Comparison of ENCODE assay signal across 32 cellular contexts in genomic region chr2:52294628-52295027, GRCh38.
"Had no signal": no experiment of that assay in that cellular context is flagged by ENCODE, and none has a peak within 500 bp of the region (broad histone marks: within the 10 kb centered on the region; RNA-seq: fewer than 3 reads in every experiment).

No MANE protein-coding gene starts in this region.

- H3K9me3 Mint-ChIP-seq: activated T-helper 1 cell treated with anti-CD3 and anti-CD28 coated beads, Interleukin-12 subunit alpha, Interleukin-12 subunit beta, Interleukin-2, Interleukin-4 antibody, amounts not matched to agents 30 ng/mL and 10 ng/mL and 1 ng/mL, durations not matched to agents 14 hours and 24 hours and 36 hours had no signal

- H3K4me1 ChIP-seq: adrenal gland, ascending aorta, breast epithelium, colonic mucosa, esophagus squamous epithelium, gastrocnemius medialis, heart left ventricle had no signal

- H3K27me3 Mint-ChIP-seq: activated B cell treated with CpG ODN at 0.5 μM for 24 hours; activated CD8-positive, alpha-beta T cell treated with anti-CD3 and anti-CD28 coated beads for 36 hours; activated naive CD4-positive, alpha-beta T cell treated with anti-CD3 and anti-CD28 coated beads, Interleukin-2, amount 50 U/mL, for 24 hours; activated naive CD8-positive, alpha-beta T cell treated with anti-CD3 and anti-CD28 coated beads for 36 hours; activated naive CD8-positive, alpha-beta T cell treated with anti-CD3 and anti-CD28 coated beads, Interleukin-2, amount 50 U/mL, for 24 hours; brain had no signal

- H3K27ac ChIP-seq: adrenal gland, ascending aorta, breast epithelium, cardiac muscle cell, colonic mucosa, epithelial cell of prostate, esophagus squamous epithelium, gastrocnemius medialis, heart left ventricle, VCaP had no signal

- DNase-seq: activated B cell treated with CpG ODN at 0.5 μM for 24 hours; activated CD4-positive, alpha-beta T cell treated with anti-CD3 and anti-CD28 coated beads for 48 hours; activated CD4-positive, alpha-beta T cell treated with anti-CD3 and anti-CD28 coated beads, Interleukin-2, amount 50 U/mL, for 1 hour; activated CD4-positive, alpha-beta T cell treated with anti-CD3 and anti-CD28 coated beads, Interleukin-2, amount 50 U/mL, for 48 hours; activated CD8-positive, alpha-beta memory T cell treated with anti-CD3 and anti-CD28 coated beads for 24 hours; activated CD8-positive, alpha-beta T cell treated with anti-CD3 and anti-CD28 coated beads for 36 hours; activated effector memory CD4-positive, alpha-beta T cell treated with anti-CD3 and anti-CD28 coated beads, Interleukin-2, amount 50 U/mL, for 16 hours; activated naive CD4-positive, alpha-beta T cell treated with anti-CD3 and anti-CD28 coated beads for 36 hours; activated naive CD8-positive, alpha-beta T cell treated with anti-CD3 and anti-CD28 coated beads for 36 hours; activated naive CD8-positive, alpha-beta T cell treated with anti-CD3 and anti-CD28 coated beads, Interleukin-2, amount 50 U/mL, for 24 hours; activated T-cell treated with anti-CD3 and anti-CD28 coated beads, Interleukin-2, amount 50 U/mL, for 1 hour; activated T-cell treated with anti-CD3 and anti-CD28 coated beads, Interleukin-2, amount 50 U/mL, for 48 hours; adrenal gland; central memory CD4-positive, alpha-beta T cell; cerebellar nuclear complex; colonic mucosa; effector CD8-positive, alpha-beta T cell; esophagus squamous epithelium; gastrocnemius medialis; glutamatergic neuron; heart left ventricle; T-helper 2 cell had no signal

- H3K4me3 ChIP-seq: adrenal gland, ascending aorta, breast epithelium, cardiac muscle cell, colonic mucosa, esophagus squamous epithelium, gastrocnemius medialis, heart left ventricle had no signal

- H3K36me3 Mint-ChIP-seq: activated naive CD4-positive, alpha-beta T cell treated with anti-CD3 and anti-CD28 coated beads, Interleukin-2, amount 50 U/mL, for 24 hours; activated naive CD8-positive, alpha-beta T cell treated with anti-CD3 and anti-CD28 coated beads for 36 hours; brain had no signal

- H3K4me1 Mint-ChIP-seq: activated B cell treated with CpG ODN at 0.5 μM for 24 hours; activated naive CD4-positive, alpha-beta T cell treated with anti-CD3 and anti-CD28 coated beads, Interleukin-2, amount 50 U/mL, for 24 hours; activated naive CD8-positive, alpha-beta T cell treated with anti-CD3 and anti-CD28 coated beads for 36 hours; activated naive CD8-positive, alpha-beta T cell treated with anti-CD3 and anti-CD28 coated beads, Interleukin-2, amount 50 U/mL, for 24 hours; brain had no signal

- H3K27me3 ChIP-seq: adrenal gland, ascending aorta, breast epithelium, cardiac muscle cell, colonic mucosa, esophagus squamous epithelium, gastrocnemius medialis, heart left ventricle had no signal

- H3K36me3 ChIP-seq: adrenal gland, ascending aorta, breast epithelium, cardiac muscle cell, colonic mucosa, esophagus squamous epithelium, gastrocnemius medialis, heart left ventricle had no signal

- H3K4me3 Mint-ChIP-seq: activated B cell treated with CpG ODN at 0.5 μM for 24 hours; activated CD8-positive, alpha-beta T cell treated with anti-CD3 and anti-CD28 coated beads for 36 hours; activated naive CD4-positive, alpha-beta T cell treated with anti-CD3 and anti-CD28 coated beads for 36 hours; activated naive CD4-positive, alpha-beta T cell treated with anti-CD3 and anti-CD28 coated beads, Interleukin-2, amount 50 U/mL, for 24 hours; activated naive CD8-positive, alpha-beta T cell treated with anti-CD3 and anti-CD28 coated beads for 36 hours; activated naive CD8-positive, alpha-beta T cell treated with anti-CD3 and anti-CD28 coated beads, Interleukin-2, amount 50 U/mL, for 24 hours; activated T-helper 1 cell treated with anti-CD3 and anti-CD28 coated beads, Interleukin-12 subunit alpha, Interleukin-12 subunit beta, Interleukin-2, Interleukin-4 antibody, amounts not matched to agents 30 ng/mL and 10 ng/mL and 1 ng/mL, durations not matched to agents 14 hours and 24 hours and 36 hours; brain had no signal

- ATAC-seq: activated CD4-positive, CD25-positive, alpha-beta regulatory T cell treated with anti-CD3 and anti-CD28 coated beads, Interleukin-2, amount 50 U/mL, for 24 hours; activated CD8-positive, alpha-beta T cell treated with anti-CD3 and anti-CD28 coated beads for 36 hours; activated naive CD8-positive, alpha-beta T cell treated with anti-CD3 and anti-CD28 coated beads, Interleukin-2, amount 50 U/mL, for 24 hours; gastrocnemius medialis; heart left ventricle had no signal

- H3K27ac Mint-ChIP-seq: activated B cell treated with CpG ODN at 0.5 μM for 24 hours; activated CD8-positive, alpha-beta T cell treated with anti-CD3 and anti-CD28 coated beads for 36 hours; activated naive CD4-positive, alpha-beta T cell treated with anti-CD3 and anti-CD28 coated beads for 36 hours; activated naive CD4-positive, alpha-beta T cell treated with anti-CD3 and anti-CD28 coated beads, Interleukin-2, amount 50 U/mL, for 24 hours; activated naive CD8-positive, alpha-beta T cell treated with anti-CD3 and anti-CD28 coated beads for 36 hours; activated naive CD8-positive, alpha-beta T cell treated with anti-CD3 and anti-CD28 coated beads, Interleukin-2, amount 50 U/mL, for 24 hours; activated T-helper 1 cell treated with anti-CD3 and anti-CD28 coated beads, Interleukin-12 subunit alpha, Interleukin-12 subunit beta, Interleukin-2, Interleukin-4 antibody, amounts not matched to agents 30 ng/mL and 10 ng/mL and 1 ng/mL, durations not matched to agents 14 hours and 24 hours and 36 hours; activated T-helper 2 cell treated with anti-CD3 and anti-CD28 coated beads, Interferon-gamma antibody, Interleukin-2, Interleukin-4, amounts not matched to agents 10 μg/mL and 5 μg/mL and 100 μg/mL, durations not matched to agents 14 hours and 24 hours and 36 hours; brain had no signal
